Comparison of ENCODE assay signal across 9 cellular contexts in genomic region chr2:95025406-95026319, GRCh38. TPM values are rescaled to one million over a fixed set of nuclear protein-coding genes. Genes with fewer than 3 reads are reported as not detected.
DNase-seq lines count a peak whose midpoint lies in the region; ATAC-seq, FAIRE-seq and TF ChIP-seq lines count a peak whose summit lies in the region.
"Had no signal": no experiment of that assay in that cellular context is flagged by ENCODE, and none has a peak within 500 bp of the region (broad histone marks: within the 10 kb centered on the region; RNA-seq: fewer than 3 reads in every experiment).

Gene MAL, plus strand, starts transcription at chr2:95025708. Its CDS starts 85 bp downstream, at chr2:95025793.

- FAIRE-seq in small intestine (lab: Jason Lieb, UNC), result no peak

- peak within 1 kb of the TSS; percentile 27 for H3K4me3 ChIP-seq in colonic mucosa
- H3K4me3 ChIP-seq in mucosa of rectum (ENCODE audit: low read length in 2 of 2), result peak within 1 kb of the TSS; percentile 27 to 64
- no peak within 1 kb of the TSS for H3K4me3 ChIP-seq in small intestine (ENCODE audit: low read depth in 1 of 2, low read length in 2 of 2)

- H3K4me3 Mint-ChIP-seq in activated B cell treated with CpG ODN at 0.5 μM for 24 hours, result peak within 1 kb of the TSS; percentile 78

- ATAC-seq in activated B cell treated with CpG ODN at 0.5 μM for 24 hours (ENCODE audit: low read depth) (no peak), HG02678 (IDR thresholded peaks at IDR 0.05; ENCODE audit: unreplicated experiment) (no peak)

- H3K4me1 Mint-ChIP-seq in activated B cell treated with CpG ODN at 0.5 μM for 24 hours, result peaks cover 10% of the 10 kb centered on the region

- H3K27me3 Mint-ChIP-seq in activated B cell treated with CpG ODN at 0.5 μM for 24 hours, result peaks cover 60% of the 10 kb centered on the region

- H3K9me3 ChIP-seq in colonic mucosa (no peaks in the 10 kb centered on the region), mucosa of rectum (ENCODE audit: control insufficient read depth in 2 of 2, low read length in 2 of 2) (no peaks in the 10 kb centered on the region), small intestine (ENCODE audit: control insufficient read depth, low read depth) (no peaks in the 10 kb centered on the region)

- no peak within 1 kb of the TSS for H3K27ac ChIP-seq in colonic mucosa
- H3K27ac ChIP-seq in mucosa of rectum (ENCODE audit: low read depth in 2 of 2, low read length in 2 of 2), result peak within 1 kb of the TSS in 1 of 2 donors; percentile 61
- no peak within 1 kb of the TSS for H3K27ac ChIP-seq in small intestine (ENCODE audit: low read depth in 1 of 2, low read length in 1 of 2)

- DNase-seq in NCI-H748 (lab: John Stamatoyannopoulos, UW; ENCODE audit: unreplicated experiment), result peak; percentile 40
- no peak for DNase-seq in NCI-H748 treated with DMSO at 0.1 percent for 48 hours (lab: John Stamatoyannopoulos, UW)
- no peak for DNase-seq in activated B cell treated with CpG ODN at 0.5 μM for 24 hours
- no peak for DNase-seq in colonic mucosa
- DNase-seq in stimulated activated naive CD4-positive, alpha-beta T cell treated with Interleukin-2 at 50 U/mL for 16 hours (lab: John Stamatoyannopoulos, UW), result peak; percentile 59
- DNase-seq in small intestine, result no peak

- H3K4me1 ChIP-seq in colonic mucosa (no peaks in the 10 kb centered on the region), mucosa of rectum (ENCODE audit: control insufficient read depth in 2 of 2, insufficient read depth in 2 of 2, low read length in 2 of 2) (no peaks in the 10 kb centered on the region), small intestine (ENCODE audit: control insufficient read depth in 2 of 2, insufficient read depth in 1 of 2, low read depth in 1 of 2, low read length in 1 of 2) (no peaks in the 10 kb centered on the region)

- 1 to 2% (median 2%) methylated on average over 56 to 81 of the region's 81 CpGs for WGBS in small intestine, 3 donors

- H3K27ac Mint-ChIP-seq in activated B cell treated with CpG ODN at 0.5 μM for 24 hours, result no peak within 1 kb of the TSS

- H3K9me3 Mint-ChIP-seq in activated B cell treated with CpG ODN at 0.5 μM for 24 hours, result no peaks in the 10 kb centered on the region

- peaks cover 27% of the 10 kb centered on the region for H3K27me3 ChIP-seq in colonic mucosa
- peaks cover 16 to 26% of the 10 kb centered on the region in 2 donors for H3K27me3 ChIP-seq in mucosa of rectum (ENCODE audit: control insufficient read depth in 2 of 2, insufficient read depth in 2 of 2, low read length in 2 of 2)
- peaks cover 10 to 12% of the 10 kb centered on the region in 2 donors for H3K27me3 ChIP-seq in small intestine (ENCODE audit: control insufficient read depth in 2 of 2, insufficient read depth in 2 of 2, low read length in 2 of 2)

- no peaks in the 10 kb centered on the region for H3K36me3 ChIP-seq in colonic mucosa
- H3K36me3 ChIP-seq in mucosa of rectum (ENCODE audit: control insufficient read depth in 2 of 2, insufficient read depth in 2 of 2, low read length in 2 of 2), result no peaks in the 10 kb centered on the region
- no peaks in the 10 kb centered on the region for H3K36me3 ChIP-seq in small intestine (ENCODE audit: control insufficient read depth in 2 of 2, insufficient read depth in 2 of 2, low read length in 2 of 2)

- CTCF ChIA-PET in activated B cell treated with CpG ODN at 0.5 μM for 24 hours (lab: Charles Lee), result no interaction called here

- peak within 1 kb of the TSS in 1 of 2 donors; percentile 35 for H3K9ac ChIP-seq in colonic mucosa (ENCODE audit: low read depth in 2 of 2, low read length in 2 of 2)
- no peak within 1 kb of the TSS for H3K9ac ChIP-seq in mucosa of rectum (ENCODE audit: low read depth in 1 of 2, low read length in 2 of 2)

- intact Hi-C loops in activated B cell treated with CpG ODN at 0.5 μM for 24 hours (cut with micrococcal nuclease), result loop anchor here (2.0 kb wide), 1 partner anchor 51 kb away; no protein-coding TSS in a partner anchor
- intact Hi-C loops in colonic mucosa (cut with DNase I), result no loop called here

- TF ChIP-seq CTCF in activated B cell treated with CpG ODN at 0.5 μM for 24 hours (IDR thresholded peaks at IDR 0.05) (no peak), colonic mucosa (IDR thresholded peaks at IDR 0.05) (no peak)

- POLR2A ChIA-PET in activated B cell treated with CpG ODN at 0.5 μM for 24 hours (lab: Charles Lee), result no interaction called here

- no peaks in the 10 kb centered on the region for H3K36me3 Mint-ChIP-seq in activated B cell treated with CpG ODN at 0.5 μM for 24 hours (ENCODE audit: low read depth)

RNA-seq across cellular contexts. Expression of gene MAL, which starts in this region (rescaled TPM):
- total RNA-seq in activated B cell treated with CpG ODN at 0.5 μM for 24 hours (not detected in 2 replicates), colonic mucosa (1 to 10 TPM in 1 of 2 donors, under 1 TPM in 1; 0.54 to 3.5 TPM)
- polyA plus RNA-seq in small intestine, result 1 to 10 TPM; 1.6 to 3.8 (median 1.6) TPM
- polyA plus RNA-seq: BJ had no signal

Comparison
In these comparisons a context has a peak if more than half of its experiments do, and no peak if none do; other contexts are left out.
1. DNase-seq: peak in NCI-H748 (single experiment) and stimulated activated naive CD4-positive, alpha-beta T cell treated with Interleukin-2 at 50 U/mL for 16 hours (single experiment); none in NCI-H748 treated with DMSO at 0.1 percent for 48 hours (single experiment), activated B cell treated with CpG ODN at 0.5 μM for 24 hours (single experiment), colonic mucosa (single experiment) and small intestine (single experiment).
2. H3K4me3 ChIP-seq: peak in colonic mucosa (single experiment) and mucosa of rectum (2 of 2); none in small intestine (0 of 2).